ENCODE assay signal across 11 cellular contexts in genomic region chr1:156509424-156510035, GRCh38. TPM values are rescaled to one million over a fixed set of nuclear protein-coding genes. Genes with fewer than 3 reads are reported as not detected.
A peak's percentile ranks its signal among the peaks of the same experiment; 100 is the strongest.
DNase-seq lines count a peak whose midpoint lies in the region; ATAC-seq and TF ChIP-seq lines count a peak whose summit lies in the region.
"Had no signal": no experiment of that assay in that cellular context is flagged by ENCODE, and none has a peak within 500 bp of the region (broad histone marks: within the 10 kb centered on the region; RNA-seq: fewer than 3 reads in every experiment).

No MANE protein-coding gene starts in this region.

- peaks cover 31% of the 10 kb centered on the region for H3K4me1 Mint-ChIP-seq in GM23338
- peaks cover 45% of the 10 kb centered on the region for H3K4me1 Mint-ChIP-seq in activated T-helper 1 cell treated with anti-CD3 and anti-CD28 coated beads, Interleukin-12 subunit alpha, Interleukin-12 subunit beta, Interleukin-2, Interleukin-4 antibody, amounts not matched to agents 30 ng/mL and 10 ng/mL and 1 ng/mL, durations not matched to agents 14 hours and 24 hours and 36 hours (ENCODE audit: low read depth)
- peaks cover 38% of the 10 kb centered on the region for H3K4me1 Mint-ChIP-seq in stimulated activated memory B cell treated with anti-CD40 and anti-IgM and Interleukin-4, amounts not matched to agents 10 μg/mL and 1 μg/mL and 100 μg/mL, for 72 hours

- no peaks in the 10 kb centered on the region for H3K36me3 Mint-ChIP-seq in GM23338 (ENCODE audit: low read depth)
- peaks cover 1% of the 10 kb centered on the region for H3K36me3 Mint-ChIP-seq in activated T-helper 1 cell treated with anti-CD3 and anti-CD28 coated beads, Interleukin-12 subunit alpha, Interleukin-12 subunit beta, Interleukin-2, Interleukin-4 antibody, amounts not matched to agents 30 ng/mL and 10 ng/mL and 1 ng/mL, durations not matched to agents 14 hours and 24 hours and 36 hours (ENCODE audit: low read depth)
- no peaks in the 10 kb centered on the region for H3K36me3 Mint-ChIP-seq in stimulated activated memory B cell treated with anti-CD40 and anti-IgM and Interleukin-4, amounts not matched to agents 10 μg/mL and 1 μg/mL and 100 μg/mL, for 72 hours

- H3K9me3 ChIP-seq in lung (ENCODE audit: control insufficient read depth in 2 of 2, insufficient read depth in 1 of 2, low read length in 1 of 2), result no peaks in the 10 kb centered on the region
- H3K9me3 ChIP-seq: body of pancreas had no signal

- no peaks in the 10 kb centered on the region for H3F3A ChIP-seq in GM23338 (replicated peaks; ENCODE audit: low read depth)

- peak overlapping the region; percentile 83 for H2AFZ ChIP-seq in GM23338

- H3K27ac Mint-ChIP-seq in GM23338, result no peak overlapping the region
- H3K27ac Mint-ChIP-seq in activated T-helper 1 cell treated with anti-CD3 and anti-CD28 coated beads, Interleukin-12 subunit alpha, Interleukin-12 subunit beta, Interleukin-2, Interleukin-4 antibody, amounts not matched to agents 30 ng/mL and 10 ng/mL and 1 ng/mL, durations not matched to agents 14 hours and 24 hours and 36 hours, result peak overlapping the region; percentile 47
- peak overlapping the region; percentile 88 for H3K27ac Mint-ChIP-seq in stimulated activated memory B cell treated with anti-CD40 and anti-IgM and Interleukin-4, amounts not matched to agents 10 μg/mL and 1 μg/mL and 100 μg/mL, for 72 hours

- H3K4me2 ChIP-seq in GM23338, result peak overlapping the region; percentile 26; the same call in 1 of the 2 replicates

- peaks cover 5% of the 10 kb centered on the region; the same call in 1 of the 3 replicates for H3K9me3 Mint-ChIP-seq in GM23338
- H3K9me3 Mint-ChIP-seq in activated T-helper 1 cell treated with anti-CD3 and anti-CD28 coated beads, Interleukin-12 subunit alpha, Interleukin-12 subunit beta, Interleukin-2, Interleukin-4 antibody, amounts not matched to agents 30 ng/mL and 10 ng/mL and 1 ng/mL, durations not matched to agents 14 hours and 24 hours and 36 hours, result no peaks in the 10 kb centered on the region
- H3K9me3 Mint-ChIP-seq in stimulated activated memory B cell treated with anti-CD40 and anti-IgM and Interleukin-4, amounts not matched to agents 10 μg/mL and 1 μg/mL and 100 μg/mL, for 72 hours, result no peaks in the 10 kb centered on the region

- H3K27me3 ChIP-seq in GM23338 (ENCODE audit: insufficient read depth), result no peaks in the 10 kb centered on the region
- H3K27me3 ChIP-seq in lung (ENCODE audit: control insufficient read depth, insufficient read depth), result no peaks in the 10 kb centered on the region
- H3K27me3 ChIP-seq: body of pancreas had no signal

- no peaks in the 10 kb centered on the region for H3K79me2 ChIP-seq in GM23338 (replicated peaks; ENCODE audit: insufficient read depth)

- peaks cover 2% of the 10 kb centered on the region for H3K4me1 ChIP-seq in GM23338 (ENCODE audit: insufficient read depth)
- H3K4me1 ChIP-seq in lung (ENCODE audit: control insufficient read depth in 2 of 2, insufficient read depth in 2 of 2, low read length in 2 of 2), result peaks cover 14 to 26% of the 10 kb centered on the region in 2 donors

- 89 to 94% methylated on average over 9 of the region's 9 CpGs for WGBS in lung, 2 donors

- no peak for TF ChIP-seq CTCF in GM23338 (conservative IDR thresholded peaks at IDR 0.05; ENCODE audit: low read depth in 2 of 2)
- TF ChIP-seq CTCF in lung (IDR thresholded peaks at IDR 0.05; ENCODE audit: control extremely low read depth, extremely low read depth), result no peak

- intact Hi-C loops in activated T-helper 1 cell treated with anti-CD3 and anti-CD28 coated beads, Interleukin-12 subunit alpha, Interleukin-12 subunit beta, Interleukin-2, Interleukin-4 antibody, amounts not matched to agents 30 ng/mL and 10 ng/mL and 1 ng/mL, durations not matched to agents 14 hours and 24 hours and 36 hours (cut with micrococcal nuclease), result loop anchor here (5.0 to 10.0 kb wide), 3 partner anchors 63 to 655 kb away; partner anchors contain the start of genes GON4L, IQGAP3, LAMTOR2 and SYT11

- H3K36me3 ChIP-seq in GM23338 (ENCODE audit: insufficient read depth) (no peaks in the 10 kb centered on the region), lung (ENCODE audit: control insufficient read depth in 2 of 2, insufficient read depth in 2 of 2, low read length in 2 of 2) (no peaks in the 10 kb centered on the region)

- no peak overlapping the region for H3K4me3 ChIP-seq in GM23338
- H3K4me3 ChIP-seq in lung, result no peak overlapping the region
- H3K4me3 ChIP-seq: body of pancreas had no signal

- H3K9me2 ChIP-seq in GM23338 (ENCODE audit: insufficient read depth), result no peaks in the 10 kb centered on the region

- no peaks in the 10 kb centered on the region for H4K20me1 ChIP-seq in GM23338 (replicated peaks; ENCODE audit: insufficient read depth)

- no peak overlapping the region for H3K4me3 Mint-ChIP-seq in GM23338
- H3K4me3 Mint-ChIP-seq in activated T-helper 1 cell treated with anti-CD3 and anti-CD28 coated beads, Interleukin-12 subunit alpha, Interleukin-12 subunit beta, Interleukin-2, Interleukin-4 antibody, amounts not matched to agents 30 ng/mL and 10 ng/mL and 1 ng/mL, durations not matched to agents 14 hours and 24 hours and 36 hours, result no peak overlapping the region
- no peak overlapping the region for H3K4me3 Mint-ChIP-seq in stimulated activated memory B cell treated with anti-CD40 and anti-IgM and Interleukin-4, amounts not matched to agents 10 μg/mL and 1 μg/mL and 100 μg/mL, for 72 hours

- peaks cover 13% of the 10 kb centered on the region for H3K27me3 Mint-ChIP-seq in GM23338 (ENCODE audit: insufficient read depth, low read depth, poor library complexity)
- H3K27me3 Mint-ChIP-seq in activated T-helper 1 cell treated with anti-CD3 and anti-CD28 coated beads, Interleukin-12 subunit alpha, Interleukin-12 subunit beta, Interleukin-2, Interleukin-4 antibody, amounts not matched to agents 30 ng/mL and 10 ng/mL and 1 ng/mL, durations not matched to agents 14 hours and 24 hours and 36 hours (ENCODE audit: insufficient read depth), result no peaks in the 10 kb centered on the region
- H3K27me3 Mint-ChIP-seq in stimulated activated memory B cell treated with anti-CD40 and anti-IgM and Interleukin-4, amounts not matched to agents 10 μg/mL and 1 μg/mL and 100 μg/mL, for 72 hours, result no peaks in the 10 kb centered on the region

- peak; percentile 15 for ATAC-seq in GM23338
- ATAC-seq in lung (ENCODE audit: insufficient read depth, low FRiP score), result no peak
- no peak for ATAC-seq in stimulated activated memory B cell treated with anti-CD40 and anti-IgM and Interleukin-4, amounts not matched to agents 10 μg/mL and 1 μg/mL and 100 μg/mL, for 72 hours
- ATAC-seq: body of pancreas had no signal

- DNase-seq in GM23338 (ENCODE audit: low spot score), result no peak
- no peak for DNase-seq in activated T-helper 1 cell treated with anti-CD3 and anti-CD28 coated beads, Interleukin-12 subunit alpha, Interleukin-12 subunit beta, Interleukin-2, Interleukin-4 antibody, amounts not matched to agents 30 ng/mL and 10 ng/mL and 1 ng/mL, durations not matched to agents 14 hours and 24 hours and 36 hours (ENCODE audit: low spot score)
- no peak for DNase-seq in lung (ENCODE audit: low spot score)
- no peak for DNase-seq in globus pallidus (ENCODE audit: low spot score)
- DNase-seq in GM03348 (ENCODE audit: low spot score), result no peak
- no peak for DNase-seq in activated T-cell treated with anti-CD3 and anti-CD28 coated beads for 4 hours
- no peak for DNase-seq in HUDEP-2 (lab: John Stamatoyannopoulos, UW; ENCODE audit: unreplicated experiment in 76 of 76)
- DNase-seq: body of pancreas, kidney glomerular epithelial cell, small intestine had no signal

- H3K27ac ChIP-seq in GM23338 (ENCODE audit: low read depth) (no peak overlapping the region), lung (ENCODE audit: low read depth in 1 of 2, low read length in 1 of 2) (peak overlapping the region; percentile 84 to 92)

TF ChIP-seq in GM23338, 12 proteins besides CTCF, POLR2A, EP300 and RAD21 (continues in another document):
- no peak for TF ChIP-seq NANOG (IDR thresholded peaks at IDR 0.05; ENCODE audit: borderline replicate concordance)
- no peak for TF ChIP-seq EZH2phosphoT487 (IDR thresholded peaks at IDR 0.05; ENCODE audit: unreplicated experiment)
- no peak for TF ChIP-seq CREB1 (CRISPR knock-in tag; IDR thresholded peaks at IDR 0.05; ENCODE audit: low read depth)
- no peak for TF ChIP-seq STAT1 (IDR thresholded peaks at IDR 0.05; ENCODE audit: unreplicated experiment)
- TF ChIP-seq ETS1 (IDR thresholded peaks at IDR 0.05), result no peak

RNA-seq across cellular contexts. Expression of gene MEF2D, which starts 9.0 kb away (rescaled TPM):
- total RNA-seq in GM23338 (2014; rRNA removed; shearing (Covaris generic)), result 9.7 and 15.5 TPM in 2 replicates
- polyA plus RNA-seq in GM23338 (2016; fragmentation: Nextera tagmentation; extraction: Ambion mirVana), result 10.4 and 10.6 TPM in 2 replicates
- 36.3 and 37.0 TPM in 2 replicates for total RNA-seq in activated T-helper 1 cell treated with anti-CD3 and anti-CD28 coated beads, Interleukin-12 subunit alpha, Interleukin-12 subunit beta, Interleukin-2, Interleukin-4 antibody, amounts not matched to agents 30 ng/mL and 10 ng/mL and 1 ng/mL, durations not matched to agents 14 hours and 24 hours and 36 hours
- 10 to 100 TPM; 23.0 to 52.5 TPM for total RNA-seq in lung
- polyA plus RNA-seq in lung, result 10 to 100 TPM; 23.0 to 23.3 TPM
